In genomic region chr2:202756598-202756997, GRCh38 we compare ENCODE assay signal across 16 cellular contexts.
A peak's percentile ranks its signal among the peaks of the same experiment; 100 is the strongest.
DNase-seq lines count a peak whose midpoint lies in the region; FAIRE-seq and TF ChIP-seq lines count a peak whose summit lies in the region.
"Had no signal": no experiment of that assay in that cellular context is flagged by ENCODE, and none has a peak within 500 bp of the region (broad histone marks: within the 10 kb centered on the region; RNA-seq: fewer than 3 reads in every experiment).

No MANE protein-coding gene starts in this region.

- 83 to 87% methylated on average over 3 of the region's 3 CpGs for WGBS in esophagus squamous epithelium, 2 donors
- 25 to 70% (median 34%) methylated on average over 3 of the region's 3 CpGs for WGBS in small intestine, 3 donors
- 25 to 74% methylated on average over 3 of the region's 3 CpGs for WGBS in sigmoid colon, 2 donors

- H3K27ac ChIP-seq in esophagus squamous epithelium = peak overlapping the region in 3 of 4 donors; percentile 21 to 78 (median 72)
- peak overlapping the region; percentile 14 to 51 for H3K27ac ChIP-seq in small intestine (ENCODE audit: low read depth in 1 of 2, low read length in 1 of 2)
- no peak overlapping the region for H3K27ac ChIP-seq in sigmoid colon
- no peak overlapping the region for H3K27ac ChIP-seq in kidney (ENCODE audit: low read depth in 2 of 2, low read length in 2 of 2)
- H3K27ac ChIP-seq: BLaER1 treated with 17β-estradiol and CSF1 and Interleukin-3, amounts not matched to agents 10 nM and 100 nM had no signal

- FAIRE-seq in small intestine (lab: Jason Lieb, UNC) (no peak), kidney (lab: Jason Lieb, UNC) (no peak)
- FAIRE-seq: GM12878, GM18507 had no signal

- no peak overlapping the region for H3K9ac ChIP-seq in kidney (ENCODE audit: low read length in 2 of 2)
- H3K9ac ChIP-seq: BLaER1 treated with 17β-estradiol and CSF1 and Interleukin-3, amounts not matched to agents 10 nM and 100 nM had no signal

- peaks cover 33% of the 10 kb centered on the region for H3K4me1 Mint-ChIP-seq in activated naive CD4-positive, alpha-beta T cell treated with anti-CD3 and anti-CD28 coated beads for 36 hours (ENCODE audit: low read depth)
- H3K4me1 Mint-ChIP-seq: GM23338 had no signal

- H3K27me3 Mint-ChIP-seq in activated naive CD4-positive, alpha-beta T cell treated with anti-CD3 and anti-CD28 coated beads for 36 hours (ENCODE audit: low read depth) = no peaks in the 10 kb centered on the region
- H3K27me3 Mint-ChIP-seq: CD4-positive, CD25-positive, alpha-beta regulatory T cell had no signal

- intact Hi-C loops in activated naive CD4-positive, alpha-beta T cell treated with anti-CD3 and anti-CD28 coated beads for 36 hours (cut with micrococcal nuclease) = no loop called here
- intact Hi-C loops in esophagus squamous epithelium (cut with DNase I) = no loop called here
- intact Hi-C loops in sigmoid colon (cut with DNase I) = no loop called here
- intact Hi-C loops in kidney (cut with DNase I) = no loop called here

- H3K27me3 ChIP-seq in esophagus squamous epithelium (no peaks in the 10 kb centered on the region), small intestine (ENCODE audit: control insufficient read depth in 2 of 2, insufficient read depth in 2 of 2, low read length in 2 of 2) (no peaks in the 10 kb centered on the region), sigmoid colon (no peaks in the 10 kb centered on the region)
- H3K27me3 ChIP-seq: BLaER1 treated with 17β-estradiol and CSF1 and Interleukin-3, amounts not matched to agents 10 nM and 100 nM had no signal

- no peak for TF ChIP-seq POLR2A in esophagus squamous epithelium (IDR thresholded peaks at IDR 0.05)
- TF ChIP-seq POLR2A in sigmoid colon (IDR thresholded peaks at IDR 0.05) = no peak

- no peak for TF ChIP-seq EP300 in sigmoid colon (IDR thresholded peaks at IDR 0.05)

- peaks cover 25% of the 10 kb centered on the region for H3K36me3 Mint-ChIP-seq in activated naive CD4-positive, alpha-beta T cell treated with anti-CD3 and anti-CD28 coated beads for 36 hours (ENCODE audit: low read depth)

- no peaks in the 10 kb centered on the region for H3K9me3 ChIP-seq in esophagus squamous epithelium
- H3K9me3 ChIP-seq in small intestine (ENCODE audit: control insufficient read depth, low read depth) = no peaks in the 10 kb centered on the region
- H3K9me3 ChIP-seq in sigmoid colon = no peaks in the 10 kb centered on the region
- H3K9me3 ChIP-seq in kidney (ENCODE audit: control insufficient read depth in 1 of 2, low read length in 2 of 2) = no peaks in the 10 kb centered on the region

- peak overlapping the region; percentile 29 for H3K27ac Mint-ChIP-seq in activated naive CD4-positive, alpha-beta T cell treated with anti-CD3 and anti-CD28 coated beads for 36 hours
- H3K27ac Mint-ChIP-seq: CD4-positive, CD25-positive, alpha-beta regulatory T cell; GM23338 had no signal

- H3K4me3 ChIP-seq in esophagus squamous epithelium (no peak overlapping the region), small intestine (ENCODE audit: low read depth in 1 of 2, low read length in 2 of 2) (no peak overlapping the region), sigmoid colon (no peak overlapping the region), kidney (ENCODE audit: low read length in 2 of 2) (no peak overlapping the region)
- H3K4me3 ChIP-seq: BLaER1 treated with 17β-estradiol and CSF1 and Interleukin-3, amounts not matched to agents 10 nM and 100 nM; GM12878; GM23338 had no signal

- TF ChIP-seq CTCF in esophagus squamous epithelium (IDR thresholded peaks at IDR 0.05) (no peak), sigmoid colon (IDR thresholded peaks at IDR 0.05) (no peak), kidney (IDR thresholded peaks at IDR 0.05; ENCODE audit: borderline replicate concordance, extremely low read depth, insufficient read depth) (no peak)

- H3K4me1 ChIP-seq in esophagus squamous epithelium (peaks cover 0 to 27% (median 0%) of the 10 kb centered on the region in 3 donors), small intestine (ENCODE audit: control insufficient read depth in 2 of 2, insufficient read depth in 1 of 2, low read depth in 1 of 2, low read length in 1 of 2) (peaks cover 2% of the 10 kb centered on the region in 2 donors), sigmoid colon (peaks cover 0 to 21% (median 12%) of the 10 kb centered on the region in 4 donors), kidney (ENCODE audit: control insufficient read depth in 1 of 2, insufficient read depth in 1 of 2, low read depth in 1 of 2, low read length in 2 of 2) (no peaks in the 10 kb centered on the region)
- H3K4me1 ChIP-seq: BLaER1 treated with 17β-estradiol and CSF1 and Interleukin-3, amounts not matched to agents 10 nM and 100 nM had no signal

- DNase-seq in activated naive CD4-positive, alpha-beta T cell treated with anti-CD3 and anti-CD28 coated beads for 36 hours = no peak
- no peak for DNase-seq in activated naive CD4-positive, alpha-beta T cell treated with anti-CD3 and anti-CD28 coated beads, Interleukin-2, amount 50 U/mL, for 16 hours
- DNase-seq in LoVo (ENCODE audit: low spot score) (peak; percentile 26), esophagus squamous epithelium (lab: John Stamatoyannopoulos, UW) (no peak), small intestine (peak; percentile 83), inferior parietal cortex (ENCODE audit: extremely low spot score) (no peak), sigmoid colon (no peak), kidney (no peak)
- DNase-seq: ACHN; CD4-positive, CD25-positive, alpha-beta regulatory T cell; DMS79; H7 had no signal

- peaks cover 9% of the 10 kb centered on the region for H3K9me3 Mint-ChIP-seq in activated naive CD4-positive, alpha-beta T cell treated with anti-CD3 and anti-CD28 coated beads for 36 hours

- no peak overlapping the region for H3K4me3 Mint-ChIP-seq in activated naive CD4-positive, alpha-beta T cell treated with anti-CD3 and anti-CD28 coated beads for 36 hours
- H3K4me3 Mint-ChIP-seq: CD4-positive, CD25-positive, alpha-beta regulatory T cell; GM23338 had no signal

- CTCF ChIA-PET in activated naive CD4-positive, alpha-beta T cell treated with anti-CD3 and anti-CD28 coated beads for 36 hours (lab: Charles Lee) = interaction anchor here (1.0 kb wide), 1 partner anchor 114 kb away, joined by 4 read pairs; no protein-coding TSS in a partner anchor

- H3K36me3 ChIP-seq in esophagus squamous epithelium = peaks cover 0 to 33% (median 0%) of the 10 kb centered on the region in 3 donors
- H3K36me3 ChIP-seq in small intestine (ENCODE audit: control insufficient read depth in 2 of 2, insufficient read depth in 2 of 2, low read length in 2 of 2) = peaks cover 0 to 9% of the 10 kb centered on the region in 2 donors
- peaks cover 0 to 7% (median 2%) of the 10 kb centered on the region in 4 donors for H3K36me3 ChIP-seq in sigmoid colon
- H3K36me3 ChIP-seq in kidney (ENCODE audit: control insufficient read depth in 1 of 2, insufficient read depth in 2 of 2, low read length in 2 of 2) = peaks cover 0 to 5% of the 10 kb centered on the region in 2 donors

Comparison
In these comparisons a context has a peak if more than half of its experiments do, and no peak if none do; other contexts are left out.
1. DNase-seq: peak in LoVo (single experiment) and small intestine (single experiment); none in activated naive CD4-positive, alpha-beta T cell treated with anti-CD3 and anti-CD28 coated beads for 36 hours (single experiment), activated naive CD4-positive, alpha-beta T cell treated with anti-CD3 and anti-CD28 coated beads, Interleukin-2, amount 50 U/mL, for 16 hours (single experiment), esophagus squamous epithelium (single experiment), inferior parietal cortex (single experiment), sigmoid colon (single experiment) and kidney (single experiment).
2. H3K27ac ChIP-seq: peak in esophagus squamous epithelium (3 of 4) and small intestine (2 of 2); none in sigmoid colon (0 of 4) and kidney (0 of 2).